Comparison of ENCODE assay signal across 14 cellular contexts in genomic region chrX:108224218-108224617, GRCh38.
DNase-seq lines count a peak whose midpoint lies in the region; ATAC-seq and TF ChIP-seq lines count a peak whose summit lies in the region.
"Had no signal": no experiment of that assay in that cellular context is flagged by ENCODE, and none has a peak within 500 bp of the region (broad histone marks: within the 10 kb centered on the region; RNA-seq: fewer than 3 reads in every experiment).

No MANE protein-coding gene starts in this region.

- in situ Hi-C loops in G401 (cut with HindIII; ENCODE audit: low sequenced_read_pairs), result no loop called here

- no peak overlapping the region for H3K4me3 ChIP-seq in kidney epithelial cell (ENCODE audit: low read depth, low read length)
- H3K4me3 ChIP-seq: gastrocnemius medialis had no signal

- TF ChIP-seq CTCF in kidney epithelial cell (IDR thresholded peaks at IDR 0.05; ENCODE audit: insufficient read depth, low read length, poor library complexity, severe bottlenecking) (peak; percentile 5), GM20000 (IDR thresholded peaks at IDR 0.05; ENCODE audit: extremely low read depth, missing control alignments) (no peak)

- DNase-seq in G401 (ENCODE audit: low spot score) (peak; percentile 15), NCI-H446 (lab: John Stamatoyannopoulos, UW) (peak; percentile 27 to 50), kidney epithelial cell (ENCODE audit: low read depth) (peak; percentile 0), foreskin melanocyte (no peak), GM20000 (ENCODE audit: low spot score) (no peak), T-helper 1 cell (no peak)
- DNase-seq: activated naive CD4-positive, alpha-beta T cell treated with Interleukin-2 at 50 U/mL for 16 hours; activated T-cell treated with anti-CD3 and anti-CD28 coated beads, Interleukin-2, amount 50 U/mL, for 24 hours; gastrocnemius medialis; naive B cell; T-helper 9 cell had no signal

- ATAC-seq in GM21381 (IDR thresholded peaks at IDR 0.05; ENCODE audit: unreplicated experiment) (peak; percentile 11), HG02973 (IDR thresholded peaks at IDR 0.05; ENCODE audit: unreplicated experiment) (no peak)
- ATAC-seq: gastrocnemius medialis; stimulated activated effector memory CD8-positive, alpha-beta T cell treated with anti-CD3 and anti-CD28 coated beads, Interleukin-12 subunit alpha, Interleukin-12 subunit beta, amount 100 ng/mL, for 72 hours had no signal

- H3K36me3 ChIP-seq in kidney epithelial cell (ENCODE audit: control insufficient read depth, insufficient read depth, low read length), result no peaks in the 10 kb centered on the region
- H3K36me3 ChIP-seq: gastrocnemius medialis had no signal

- H3K27me3 ChIP-seq in kidney epithelial cell (ENCODE audit: control insufficient read depth, insufficient read depth, low read length), result peaks cover 5% of the 10 kb centered on the region
- H3K27me3 ChIP-seq: gastrocnemius medialis had no signal

Comparison
In these comparisons a context has a peak if more than half of its experiments do, and no peak if none do; other contexts are left out.
1. DNase-seq: peak in G401 (single experiment), NCI-H446 (2 of 2) and kidney epithelial cell (single experiment); none in foreskin melanocyte (single experiment), GM20000 (single experiment) and T-helper 1 cell (0 of 5).